In genomic region chr5:175658299-175659145, GRCh38 we compare ENCODE assay signal across 8 cellular contexts. TPM values are rescaled to one million over a fixed set of nuclear protein-coding genes. Genes with fewer than 3 reads are reported as not detected.
A peak's percentile ranks its signal among the peaks of the same experiment; 100 is the strongest.
DNase-seq lines count a peak whose midpoint lies in the region; ATAC-seq and TF ChIP-seq lines count a peak whose summit lies in the region.

No MANE protein-coding gene starts in this region.

- no peaks in the 10 kb centered on the region for H3K36me3 ChIP-seq in CD4-positive, alpha-beta memory T cell (ENCODE audit: insufficient read depth, low read length)
- H3K36me3 ChIP-seq in esophagus squamous epithelium (no peaks in the 10 kb centered on the region), ovary (no peaks in the 10 kb centered on the region)

- intact Hi-C loops in CD4-positive, alpha-beta memory T cell (cut with micrococcal nuclease): loop anchor here (1.0 to 2.0 kb wide), 3 partner anchors 38 to 180 kb away; partner anchors contain the start of gene SFXN1
- intact Hi-C loops in esophagus squamous epithelium (cut with DNase I) (no loop called here), ovary (cut with DNase I) (no loop called here)

- no peak for TF ChIP-seq EP300 in ovary (IDR thresholded peaks at IDR 0.05)

- peak overlapping the region; percentile 91 to 97 (median 96) for H3K4me3 Mint-ChIP-seq in CD4-positive, alpha-beta memory T cell

- ATAC-seq in HG03432 (IDR thresholded peaks at IDR 0.05; ENCODE audit: unreplicated experiment): no peak
- no peak for ATAC-seq in HG03196 (IDR thresholded peaks at IDR 0.05; ENCODE audit: unreplicated experiment)

- peak overlapping the region; percentile 34 for H3K27ac ChIP-seq in CD4-positive, alpha-beta memory T cell (ENCODE audit: low read depth, low read length)
- H3K27ac ChIP-seq in esophagus squamous epithelium: peak overlapping the region in 3 of 4 donors; percentile 56 to 78 (median 74)
- no peak overlapping the region for H3K27ac ChIP-seq in ovary

- TF ChIP-seq CTCF in esophagus squamous epithelium (IDR thresholded peaks at IDR 0.05) (no peak), ovary (IDR thresholded peaks at IDR 0.05) (no peak)

- DNase-seq in CD4-positive, alpha-beta memory T cell: peak in 1 of 5 donors; percentile 26
- peak; percentile 41 for DNase-seq in activated CD4-positive, CD25-positive, alpha-beta regulatory T cell treated with anti-CD3 and anti-CD28 coated beads, Interleukin-2, amount 50 U/mL, for 72 hours
- DNase-seq in esophagus squamous epithelium (lab: John Stamatoyannopoulos, UW): no peak
- no peak for DNase-seq in ovary
- no peak for DNase-seq in GOT3 (lab: John Stamatoyannopoulos, UW)
- no peak for DNase-seq in Ammon's horn (ENCODE audit: low spot score)

- POLR2A ChIA-PET in CD4-positive, alpha-beta memory T cell (lab: Charles Lee; ENCODE audit: partially characterized antibody): interaction anchor here (0.6 to 1.2 kb wide), 4 partner anchors 124 to 180 kb away, joined by 3 to 5 read pairs (median 4); partner anchors contain the start of gene SFXN1

- no peaks in the 10 kb centered on the region for H3K27me3 Mint-ChIP-seq in CD4-positive, alpha-beta memory T cell

- H3K27me3 ChIP-seq in CD4-positive, alpha-beta memory T cell (ENCODE audit: insufficient read depth, low read length): no peaks in the 10 kb centered on the region
- peaks cover 0 to 84% (median 7%) of the 10 kb centered on the region in 4 donors for H3K27me3 ChIP-seq in esophagus squamous epithelium
- H3K27me3 ChIP-seq in ovary: no peaks in the 10 kb centered on the region

- H3K36me3 Mint-ChIP-seq in CD4-positive, alpha-beta memory T cell: peaks cover 13 to 20% of the 10 kb centered on the region in 2 donors

- CTCF ChIA-PET in CD4-positive, alpha-beta memory T cell (lab: Charles Lee; ENCODE audit: partially characterized antibody): interaction anchor here (0.8 to 3.0 kb wide), 5 partner anchors 10 to 194 kb away, joined by 3 to 17 read pairs (median 4); no protein-coding TSS in a partner anchor

- H3K4me1 Mint-ChIP-seq in CD4-positive, alpha-beta memory T cell: peaks cover 64 to 94% (median 79%) of the 10 kb centered on the region in 4 donors

- TF ChIP-seq POLR2A in esophagus squamous epithelium (IDR thresholded peaks at IDR 0.05): no peak
- TF ChIP-seq POLR2A in ovary (IDR thresholded peaks at IDR 0.05): no peak

- WGBS in esophagus squamous epithelium, 2 donors: 15 to 67% methylated on average over 5 to 6 of the region's 41 CpGs
- 10 to 12% (median 11%) methylated on average over 35 to 41 of the region's 41 CpGs for WGBS in ovary, 3 donors

- H3K27ac Mint-ChIP-seq in CD4-positive, alpha-beta memory T cell: peak overlapping the region; percentile 49 to 92 (median 86)

- peak overlapping the region; percentile 73 to 82 for H3K4me3 ChIP-seq in CD4-positive, alpha-beta memory T cell (ENCODE audit: low read length in 2 of 2)
- H3K4me3 ChIP-seq in esophagus squamous epithelium: peak overlapping the region; percentile 35 to 72 (median 44)
- peak overlapping the region; percentile 10 for H3K4me3 ChIP-seq in ovary

- no peaks in the 10 kb centered on the region for H3K9me3 ChIP-seq in CD4-positive, alpha-beta memory T cell (ENCODE audit: control insufficient read depth in 1 of 2, low read length in 2 of 2)
- no peaks in the 10 kb centered on the region for H3K9me3 ChIP-seq in esophagus squamous epithelium
- H3K9me3 ChIP-seq in ovary: no peaks in the 10 kb centered on the region

- H3K9me3 Mint-ChIP-seq in CD4-positive, alpha-beta memory T cell: peaks cover 0 to 2% (median 0%) of the 10 kb centered on the region in 8 donors

- H3K4me1 ChIP-seq in CD4-positive, alpha-beta memory T cell (ENCODE audit: insufficient read depth, low read length): peaks cover 74% of the 10 kb centered on the region
- H3K4me1 ChIP-seq in esophagus squamous epithelium: peaks cover 0 to 21% (median 9%) of the 10 kb centered on the region in 3 donors
- peaks cover 1% of the 10 kb centered on the region for H3K4me1 ChIP-seq in ovary (ENCODE audit: insufficient read depth)

RNA-seq across cellular contexts. Expression of gene HRH2, which starts 0.7 kb away (rescaled TPM):
- 1 to 10 TPM; 4.0 to 4.2 TPM for total RNA-seq in CD4-positive, alpha-beta memory T cell
- polyA plus RNA-seq in CD4-positive, alpha-beta memory T cell: 1 to 10 TPM in 1 of 2 donors, under 1 TPM in 1; 0.63 to 5.2 TPM
- total RNA-seq in esophagus squamous epithelium (1 to 10 TPM in 2 of 4 donors, under 1 TPM in 2; 0.15 to 4.5 (median 1.4) TPM), ovary (1 to 10 TPM in 3 of 7 donors, under 1 TPM in 4; 0.23 to 3.3 (median 0.91) TPM)
- polyA plus RNA-seq in ovary: 1 to 10 TPM; 1.2 to 2.6 TPM

Comparison
In these comparisons a context has a peak if more than half of its experiments do, and no peak if none do; other contexts are left out.
1. H3K27ac ChIP-seq: peak in CD4-positive, alpha-beta memory T cell (single experiment) and esophagus squamous epithelium (3 of 4); none in ovary (0 of 2).
2. H3K4me3 ChIP-seq: peak in every context shown above with its lines; median percentile 78 in CD4-positive, alpha-beta memory T cell; 44 in esophagus squamous epithelium; 10 in ovary.